In the genomic region with DNA sequence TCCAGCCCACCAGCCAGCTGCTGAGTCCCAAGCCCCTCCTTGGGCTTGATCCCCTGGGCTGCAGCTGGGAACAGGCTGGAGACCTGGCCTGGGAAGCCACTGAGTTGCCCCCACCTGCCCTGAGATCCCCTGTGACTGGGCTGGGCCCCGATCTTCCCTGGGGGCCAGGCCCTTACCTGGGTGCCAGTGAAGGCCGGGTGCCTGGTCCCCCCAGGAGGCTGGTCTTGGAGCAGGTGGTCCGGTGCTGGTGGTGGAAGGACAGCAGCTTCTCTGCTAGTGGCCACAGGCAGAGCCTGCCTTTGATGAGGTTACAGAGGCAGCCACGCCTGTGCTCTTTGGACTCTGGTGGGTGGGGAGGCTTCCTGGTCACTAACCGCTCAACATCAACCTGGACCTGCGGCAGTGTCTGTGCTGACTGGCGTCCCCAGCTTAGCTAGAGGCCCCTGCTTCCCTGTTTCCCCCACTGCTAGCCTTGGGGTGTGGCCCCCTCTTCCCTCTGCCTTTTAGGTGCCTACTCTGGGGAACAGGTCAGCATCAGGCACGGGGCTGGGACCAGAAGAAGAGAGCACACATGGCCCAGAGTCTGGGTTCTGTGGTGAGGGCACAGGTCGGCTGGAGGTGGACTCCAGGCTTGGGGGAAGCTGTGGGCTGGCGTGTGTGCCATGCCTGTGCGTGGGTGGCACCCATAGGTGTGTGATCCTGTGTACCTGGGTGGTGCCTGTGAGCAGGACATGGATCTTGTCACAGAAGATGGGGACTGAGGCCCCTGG, we compare ENCODE assay signal across 1 cellular context.
TF ChIP-seq lines count a peak whose summit lies in the region.

A gene with protein sequence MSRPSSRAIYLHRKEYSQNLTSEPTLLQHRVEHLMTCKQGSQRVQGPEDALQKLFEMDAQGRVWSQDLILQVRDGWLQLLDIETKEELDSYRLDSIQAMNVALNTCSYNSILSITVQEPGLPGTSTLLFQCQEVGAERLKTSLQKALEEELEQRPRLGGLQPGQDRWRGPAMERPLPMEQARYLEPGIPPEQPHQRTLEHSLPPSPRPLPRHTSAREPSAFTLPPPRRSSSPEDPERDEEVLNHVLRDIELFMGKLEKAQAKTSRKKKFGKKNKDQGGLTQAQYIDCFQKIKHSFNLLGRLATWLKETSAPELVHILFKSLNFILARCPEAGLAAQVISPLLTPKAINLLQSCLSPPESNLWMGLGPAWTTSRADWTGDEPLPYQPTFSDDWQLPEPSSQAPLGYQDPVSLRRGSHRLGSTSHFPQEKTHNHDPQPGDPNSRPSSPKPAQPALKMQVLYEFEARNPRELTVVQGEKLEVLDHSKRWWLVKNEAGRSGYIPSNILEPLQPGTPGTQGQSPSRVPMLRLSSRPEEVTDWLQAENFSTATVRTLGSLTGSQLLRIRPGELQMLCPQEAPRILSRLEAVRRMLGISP (minus strand): TSS at position 278 of the 770 bp plus-strand sequence. CDS start 2,174 bp downstream, outside the sequence.

TF ChIP-seq in HepG2, 621 proteins besides CTCF, POLR2A, EP300 and RAD21 (continued from another document and continues in another):
- TF ChIP-seq, protein P1, sequence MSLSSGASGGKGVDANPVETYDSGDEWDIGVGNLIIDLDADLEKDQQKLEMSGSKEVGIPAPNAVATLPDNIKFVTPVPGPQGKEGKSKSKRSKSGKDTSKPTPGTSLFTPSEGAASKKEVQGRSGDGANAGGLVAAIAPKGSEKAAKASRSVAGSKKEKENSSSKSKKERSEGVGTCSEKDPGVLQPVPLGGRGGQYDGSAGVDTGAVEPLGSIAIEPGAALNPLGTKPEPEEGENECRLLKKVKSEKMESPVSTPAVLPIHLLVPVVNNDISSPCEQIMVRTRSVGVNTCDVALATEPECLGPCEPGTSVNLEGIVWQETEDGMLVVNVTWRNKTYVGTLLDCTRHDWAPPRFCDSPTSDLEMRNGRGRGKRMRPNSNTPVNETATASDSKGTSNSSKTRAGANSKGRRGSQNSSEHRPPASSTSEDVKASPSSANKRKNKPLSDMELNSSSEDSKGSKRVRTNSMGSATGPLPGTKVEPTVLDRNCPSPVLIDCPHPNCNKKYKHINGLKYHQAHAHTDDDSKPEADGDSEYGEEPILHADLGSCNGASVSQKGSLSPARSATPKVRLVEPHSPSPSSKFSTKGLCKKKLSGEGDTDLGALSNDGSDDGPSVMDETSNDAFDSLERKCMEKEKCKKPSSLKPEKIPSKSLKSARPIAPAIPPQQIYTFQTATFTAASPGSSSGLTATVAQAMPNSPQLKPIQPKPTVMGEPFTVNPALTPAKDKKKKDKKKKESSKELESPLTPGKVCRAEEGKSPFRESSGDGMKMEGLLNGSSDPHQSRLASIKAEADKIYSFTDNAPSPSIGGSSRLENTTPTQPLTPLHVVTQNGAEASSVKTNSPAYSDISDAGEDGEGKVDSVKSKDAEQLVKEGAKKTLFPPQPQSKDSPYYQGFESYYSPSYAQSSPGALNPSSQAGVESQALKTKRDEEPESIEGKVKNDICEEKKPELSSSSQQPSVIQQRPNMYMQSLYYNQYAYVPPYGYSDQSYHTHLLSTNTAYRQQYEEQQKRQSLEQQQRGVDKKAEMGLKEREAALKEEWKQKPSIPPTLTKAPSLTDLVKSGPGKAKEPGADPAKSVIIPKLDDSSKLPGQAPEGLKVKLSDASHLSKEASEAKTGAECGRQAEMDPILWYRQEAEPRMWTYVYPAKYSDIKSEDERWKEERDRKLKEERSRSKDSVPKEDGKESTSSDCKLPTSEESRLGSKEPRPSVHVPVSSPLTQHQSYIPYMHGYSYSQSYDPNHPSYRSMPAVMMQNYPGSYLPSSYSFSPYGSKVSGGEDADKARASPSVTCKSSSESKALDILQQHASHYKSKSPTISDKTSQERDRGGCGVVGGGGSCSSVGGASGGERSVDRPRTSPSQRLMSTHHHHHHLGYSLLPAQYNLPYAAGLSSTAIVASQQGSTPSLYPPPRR (CRISPR knock-in tag; IDR thresholded peaks at IDR 0.05; ENCODE audit: borderline replicate concordance): peak; percentile 28; the same call in 1 of the 2 replicates
- TF ChIP-seq BRD4 (CRISPR knock-in tag; IDR thresholded peaks at IDR 0.05): peak; percentile 50; the same call in 1 of the 2 replicates
- TF ChIP-seq, protein P2, sequence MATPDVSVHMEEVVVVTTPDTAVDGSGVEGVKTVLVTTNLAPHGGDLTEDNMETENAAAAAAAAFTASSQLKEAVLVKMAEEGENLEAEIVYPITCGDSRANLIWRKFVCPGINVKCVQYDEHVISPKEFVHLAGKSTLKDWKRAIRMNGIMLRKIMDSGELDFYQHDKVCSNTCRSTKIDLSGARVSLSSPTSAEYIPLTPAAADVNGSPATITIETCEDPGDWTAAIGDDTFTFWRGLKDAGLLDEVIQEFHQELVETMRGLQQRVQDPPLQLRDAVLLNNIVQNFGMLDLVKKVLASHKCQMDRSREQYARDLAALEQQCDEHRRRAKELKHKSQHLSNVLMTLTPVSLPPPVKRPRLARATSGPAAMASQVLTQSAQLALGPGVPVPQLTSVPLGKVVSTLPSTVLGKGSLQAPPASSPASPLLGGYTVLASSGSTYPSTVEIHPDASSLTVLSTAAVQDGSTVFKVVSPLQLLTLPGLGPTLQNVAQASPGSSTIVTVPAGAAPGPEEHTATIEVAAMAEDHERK (CRISPR knock-in tag; IDR thresholded peaks at IDR 0.05; ENCODE audit: low read depth): no peak
- no peak for TF ChIP-seq ZNF879 (CRISPR knock-in tag; IDR thresholded peaks at IDR 0.05)
- 0 out of 2 replicates have a peak, but pooled peaks have one; percentile 58 for TF ChIP-seq ZNF660 (CRISPR knock-in tag; IDR thresholded peaks at IDR 0.05; ENCODE audit: borderline replicate concordance, low read depth)
- no peak for TF ChIP-seq ZBTB8A (CRISPR knock-in tag; IDR thresholded peaks at IDR 0.05; ENCODE audit: borderline replicate concordance, low read depth)
- no peak for TF ChIP-seq ZNF672 (CRISPR knock-in tag; IDR thresholded peaks at IDR 0.05)
- TF ChIP-seq, protein P3, sequence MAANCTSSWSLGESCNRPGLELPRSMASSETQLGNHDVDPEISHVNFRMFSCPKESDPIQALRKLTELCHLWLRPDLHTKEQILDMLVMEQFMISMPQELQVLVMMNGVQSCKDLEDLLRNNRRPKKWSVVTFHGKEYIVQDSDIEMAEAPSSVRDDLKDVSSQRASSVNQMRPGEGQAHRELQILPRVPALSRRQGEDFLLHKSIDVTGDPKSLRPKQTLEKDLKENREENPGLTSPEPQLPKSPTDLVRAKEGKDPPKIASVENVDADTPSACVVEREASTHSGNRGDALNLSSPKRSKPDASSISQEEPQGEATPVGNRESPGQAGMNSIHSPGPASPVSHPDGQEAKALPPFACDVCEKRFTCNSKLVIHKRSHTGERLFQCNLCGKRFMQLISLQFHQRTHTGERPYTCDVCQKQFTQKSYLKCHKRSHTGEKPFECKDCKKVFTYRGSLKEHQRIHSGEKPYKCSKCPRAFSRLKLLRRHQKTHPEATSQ (CRISPR knock-in tag; IDR thresholded peaks at IDR 0.05; ENCODE audit: borderline replicate concordance): 0 out of 2 replicates have a peak, but pooled peaks have one; percentile 56
- TF ChIP-seq, protein P4, sequence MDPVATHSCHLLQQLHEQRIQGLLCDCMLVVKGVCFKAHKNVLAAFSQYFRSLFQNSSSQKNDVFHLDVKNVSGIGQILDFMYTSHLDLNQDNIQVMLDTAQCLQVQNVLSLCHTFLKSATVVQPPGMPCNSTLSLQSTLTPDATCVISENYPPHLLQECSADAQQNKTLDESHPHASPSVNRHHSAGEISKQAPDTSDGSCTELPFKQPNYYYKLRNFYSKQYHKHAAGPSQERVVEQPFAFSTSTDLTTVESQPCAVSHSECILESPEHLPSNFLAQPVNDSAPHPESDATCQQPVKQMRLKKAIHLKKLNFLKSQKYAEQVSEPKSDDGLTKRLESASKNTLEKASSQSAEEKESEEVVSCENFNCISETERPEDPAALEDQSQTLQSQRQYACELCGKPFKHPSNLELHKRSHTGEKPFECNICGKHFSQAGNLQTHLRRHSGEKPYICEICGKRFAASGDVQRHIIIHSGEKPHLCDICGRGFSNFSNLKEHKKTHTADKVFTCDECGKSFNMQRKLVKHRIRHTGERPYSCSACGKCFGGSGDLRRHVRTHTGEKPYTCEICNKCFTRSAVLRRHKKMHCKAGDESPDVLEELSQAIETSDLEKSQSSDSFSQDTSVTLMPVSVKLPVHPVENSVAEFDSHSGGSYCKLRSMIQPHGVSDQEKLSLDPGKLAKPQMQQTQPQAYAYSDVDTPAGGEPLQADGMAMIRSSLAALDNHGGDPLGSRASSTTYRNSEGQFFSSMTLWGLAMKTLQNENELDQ (CRISPR knock-in tag; IDR thresholded peaks at IDR 0.05; ENCODE audit: borderline replicate concordance): no peak
- TF ChIP-seq, protein P5, sequence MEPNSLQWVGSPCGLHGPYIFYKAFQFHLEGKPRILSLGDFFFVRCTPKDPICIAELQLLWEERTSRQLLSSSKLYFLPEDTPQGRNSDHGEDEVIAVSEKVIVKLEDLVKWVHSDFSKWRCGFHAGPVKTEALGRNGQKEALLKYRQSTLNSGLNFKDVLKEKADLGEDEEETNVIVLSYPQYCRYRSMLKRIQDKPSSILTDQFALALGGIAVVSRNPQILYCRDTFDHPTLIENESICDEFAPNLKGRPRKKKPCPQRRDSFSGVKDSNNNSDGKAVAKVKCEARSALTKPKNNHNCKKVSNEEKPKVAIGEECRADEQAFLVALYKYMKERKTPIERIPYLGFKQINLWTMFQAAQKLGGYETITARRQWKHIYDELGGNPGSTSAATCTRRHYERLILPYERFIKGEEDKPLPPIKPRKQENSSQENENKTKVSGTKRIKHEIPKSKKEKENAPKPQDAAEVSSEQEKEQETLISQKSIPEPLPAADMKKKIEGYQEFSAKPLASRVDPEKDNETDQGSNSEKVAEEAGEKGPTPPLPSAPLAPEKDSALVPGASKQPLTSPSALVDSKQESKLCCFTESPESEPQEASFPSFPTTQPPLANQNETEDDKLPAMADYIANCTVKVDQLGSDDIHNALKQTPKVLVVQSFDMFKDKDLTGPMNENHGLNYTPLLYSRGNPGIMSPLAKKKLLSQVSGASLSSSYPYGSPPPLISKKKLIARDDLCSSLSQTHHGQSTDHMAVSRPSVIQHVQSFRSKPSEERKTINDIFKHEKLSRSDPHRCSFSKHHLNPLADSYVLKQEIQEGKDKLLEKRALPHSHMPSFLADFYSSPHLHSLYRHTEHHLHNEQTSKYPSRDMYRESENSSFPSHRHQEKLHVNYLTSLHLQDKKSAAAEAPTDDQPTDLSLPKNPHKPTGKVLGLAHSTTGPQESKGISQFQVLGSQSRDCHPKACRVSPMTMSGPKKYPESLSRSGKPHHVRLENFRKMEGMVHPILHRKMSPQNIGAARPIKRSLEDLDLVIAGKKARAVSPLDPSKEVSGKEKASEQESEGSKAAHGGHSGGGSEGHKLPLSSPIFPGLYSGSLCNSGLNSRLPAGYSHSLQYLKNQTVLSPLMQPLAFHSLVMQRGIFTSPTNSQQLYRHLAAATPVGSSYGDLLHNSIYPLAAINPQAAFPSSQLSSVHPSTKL (CRISPR knock-in tag; IDR thresholded peaks at IDR 0.05): peak; percentile 71
- TF ChIP-seq MAFF (IDR thresholded peaks at IDR 0.05; ENCODE audit: low read depth, low read length): no peak
- TF ChIP-seq, protein P6, sequence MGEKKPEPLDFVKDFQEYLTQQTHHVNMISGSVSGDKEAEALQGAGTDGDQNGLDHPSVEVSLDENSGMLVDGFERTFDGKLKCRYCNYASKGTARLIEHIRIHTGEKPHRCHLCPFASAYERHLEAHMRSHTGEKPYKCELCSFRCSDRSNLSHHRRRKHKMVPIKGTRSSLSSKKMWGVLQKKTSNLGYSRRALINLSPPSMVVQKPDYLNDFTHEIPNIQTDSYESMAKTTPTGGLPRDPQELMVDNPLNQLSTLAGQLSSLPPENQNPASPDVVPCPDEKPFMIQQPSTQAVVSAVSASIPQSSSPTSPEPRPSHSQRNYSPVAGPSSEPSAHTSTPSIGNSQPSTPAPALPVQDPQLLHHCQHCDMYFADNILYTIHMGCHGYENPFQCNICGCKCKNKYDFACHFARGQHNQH (CRISPR knock-in tag; IDR thresholded peaks at IDR 0.05): peak; percentile 74
- no peak for TF ChIP-seq ZC3H13 (CRISPR knock-in tag; IDR thresholded peaks at IDR 0.05)
- TF ChIP-seq, protein P7, sequence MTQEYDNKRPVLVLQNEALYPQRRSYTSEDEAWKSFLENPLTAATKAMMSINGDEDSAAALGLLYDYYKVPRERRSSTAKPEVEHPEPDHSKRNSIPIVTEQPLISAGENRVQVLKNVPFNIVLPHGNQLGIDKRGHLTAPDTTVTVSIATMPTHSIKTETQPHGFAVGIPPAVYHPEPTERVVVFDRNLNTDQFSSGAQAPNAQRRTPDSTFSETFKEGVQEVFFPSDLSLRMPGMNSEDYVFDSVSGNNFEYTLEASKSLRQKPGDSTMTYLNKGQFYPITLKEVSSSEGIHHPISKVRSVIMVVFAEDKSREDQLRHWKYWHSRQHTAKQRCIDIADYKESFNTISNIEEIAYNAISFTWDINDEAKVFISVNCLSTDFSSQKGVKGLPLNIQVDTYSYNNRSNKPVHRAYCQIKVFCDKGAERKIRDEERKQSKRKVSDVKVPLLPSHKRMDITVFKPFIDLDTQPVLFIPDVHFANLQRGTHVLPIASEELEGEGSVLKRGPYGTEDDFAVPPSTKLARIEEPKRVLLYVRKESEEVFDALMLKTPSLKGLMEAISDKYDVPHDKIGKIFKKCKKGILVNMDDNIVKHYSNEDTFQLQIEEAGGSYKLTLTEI (CRISPR knock-in tag; conservative IDR thresholded peaks at IDR 0.05): no peak
- peak; percentile 86; the same call in 1 of the 2 replicates for TF ChIP-seq CBFB (CRISPR knock-in tag; IDR thresholded peaks at IDR 0.05)
- TF ChIP-seq JUND (CRISPR knock-in tag; IDR thresholded peaks at IDR 0.05): no peak
- no peak for TF ChIP-seq ZNF468 (CRISPR knock-in tag; IDR thresholded peaks at IDR 0.05)
- no peak for TF ChIP-seq ZFP82 (CRISPR knock-in tag; IDR thresholded peaks at IDR 0.05; ENCODE audit: borderline replicate concordance)
- TF ChIP-seq, protein P8, sequence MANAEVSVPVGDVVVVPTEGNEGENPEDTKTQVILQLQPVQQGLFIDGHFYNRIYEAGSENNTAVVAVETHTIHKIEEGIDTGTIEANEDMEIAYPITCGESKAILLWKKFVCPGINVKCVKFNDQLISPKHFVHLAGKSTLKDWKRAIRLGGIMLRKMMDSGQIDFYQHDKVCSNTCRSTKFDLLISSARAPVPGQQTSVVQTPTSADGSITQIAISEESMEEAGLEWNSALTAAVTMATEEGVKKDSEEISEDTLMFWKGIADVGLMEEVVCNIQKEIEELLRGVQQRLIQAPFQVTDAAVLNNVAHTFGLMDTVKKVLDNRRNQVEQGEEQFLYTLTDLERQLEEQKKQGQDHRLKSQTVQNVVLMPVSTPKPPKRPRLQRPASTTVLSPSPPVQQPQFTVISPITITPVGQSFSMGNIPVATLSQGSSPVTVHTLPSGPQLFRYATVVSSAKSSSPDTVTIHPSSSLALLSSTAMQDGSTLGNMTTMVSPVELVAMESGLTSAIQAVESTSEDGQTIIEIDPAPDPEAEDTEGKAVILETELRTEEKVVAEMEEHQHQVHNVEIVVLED (CRISPR knock-in tag; IDR thresholded peaks at IDR 0.05; ENCODE audit: borderline replicate concordance): peak; percentile 53; the same call in 1 of the 2 replicates
- TF ChIP-seq, protein P9, sequence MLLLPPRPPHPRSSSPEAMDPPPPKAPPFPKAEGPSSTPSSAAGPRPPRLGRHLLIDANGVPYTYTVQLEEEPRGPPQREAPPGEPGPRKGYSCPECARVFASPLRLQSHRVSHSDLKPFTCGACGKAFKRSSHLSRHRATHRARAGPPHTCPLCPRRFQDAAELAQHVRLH (CRISPR knock-in tag; IDR thresholded peaks at IDR 0.05; ENCODE audit: borderline replicate concordance, low read depth): peak; percentile 89
- peak; percentile 76; the same call in 1 of the 2 replicates for TF ChIP-seq HNRNPL (IDR thresholded peaks at IDR 0.05; ENCODE audit: low read depth, low read length)
